ENCODE assay signal across 29 cellular contexts in genomic region chr2:157227592-157227991, GRCh38. TPM values are rescaled to one million over a fixed set of nuclear protein-coding genes. Genes with fewer than 3 reads are reported as not detected.
"Had no signal": no experiment of that assay in that cellular context is flagged by ENCODE, and none has a peak within 500 bp of the region (broad histone marks: within the 10 kb centered on the region; RNA-seq: fewer than 3 reads in every experiment).

No MANE protein-coding gene starts in this region.

- H3K27me3 ChIP-seq: colonic mucosa, dorsolateral prefrontal cortex, esophagus muscularis mucosa, esophagus squamous epithelium, foreskin keratinocyte, gastrocnemius medialis, gastroesophageal sphincter, heart left ventricle, heart right ventricle had no signal

- H3K27ac Mint-ChIP-seq: dendritic cell treated with granulocyte-macrophage colony-stimulating factor and Interleukin-4, amounts not matched to agents 40 ng/mL and 50 ng/mL, for 4 days; endodermal cell had no signal

- H3K27me3 Mint-ChIP-seq: dendritic cell treated with granulocyte-macrophage colony-stimulating factor and Interleukin-4, amounts not matched to agents 40 ng/mL and 50 ng/mL, for 4 days had no signal

- H3K4me3 Mint-ChIP-seq: dendritic cell treated with granulocyte-macrophage colony-stimulating factor and Interleukin-4, amounts not matched to agents 40 ng/mL and 50 ng/mL, for 4 days; endodermal cell had no signal

- H3K9me3 ChIP-seq: colonic mucosa, esophagus muscularis mucosa, esophagus squamous epithelium, gastrocnemius medialis, gastroesophageal sphincter, heart left ventricle, heart right ventricle had no signal

- H3K27ac ChIP-seq: colonic mucosa, coronary artery, dorsolateral prefrontal cortex, epithelial cell of prostate, esophagus muscularis mucosa, esophagus squamous epithelium, foreskin keratinocyte, gastrocnemius medialis, gastroesophageal sphincter, heart left ventricle, heart right ventricle had no signal

- ATAC-seq: esophagus mucosa, foreskin keratinocyte, gastrocnemius medialis, gastroesophageal sphincter, heart left ventricle, heart right ventricle had no signal

- DNase-seq: colonic mucosa; cortex of kidney; dermis blood vessel endothelial cell; dorsolateral prefrontal cortex; effector CD4-positive, alpha-beta T cell; effector CD8-positive, alpha-beta T cell; effector memory CD4-positive, alpha-beta T cell; endodermal cell; erythroblast; esophagus squamous epithelium; foreskin fibroblast; foreskin keratinocyte; foreskin melanocyte; gastrocnemius medialis; glutamatergic neuron; head of caudate nucleus; heart left ventricle; heart right ventricle had no signal

- H3K4me1 Mint-ChIP-seq: endodermal cell had no signal

- H3K9me3 Mint-ChIP-seq: endodermal cell had no signal

- H3K4me3 ChIP-seq: colonic mucosa, coronary artery, dorsolateral prefrontal cortex, esophagus muscularis mucosa, esophagus squamous epithelium, gastrocnemius medialis, gastroesophageal sphincter, heart left ventricle, heart right ventricle had no signal

- FAIRE-seq: colon, endometrium, endothelial cell of umbilical vein, frontal cortex had no signal

- H3K36me3 ChIP-seq: colonic mucosa, esophagus muscularis mucosa, esophagus squamous epithelium, gastrocnemius medialis, gastroesophageal sphincter, heart left ventricle, heart right ventricle had no signal

- H3K4me1 ChIP-seq: colonic mucosa, foreskin keratinocyte, gastrocnemius medialis, gastroesophageal sphincter, heart left ventricle, heart right ventricle had no signal

RNA-seq across cellular contexts. Expression of gene GALNT5, which starts 29.9 kb away (rescaled TPM):
- total RNA-seq: dermis microvascular lymphatic vessel endothelial cell, endothelial cell of umbilical vein had no signal
- polyA plus RNA-seq: endothelial cell of umbilical vein had no signal
